In the genomic region with DNA sequence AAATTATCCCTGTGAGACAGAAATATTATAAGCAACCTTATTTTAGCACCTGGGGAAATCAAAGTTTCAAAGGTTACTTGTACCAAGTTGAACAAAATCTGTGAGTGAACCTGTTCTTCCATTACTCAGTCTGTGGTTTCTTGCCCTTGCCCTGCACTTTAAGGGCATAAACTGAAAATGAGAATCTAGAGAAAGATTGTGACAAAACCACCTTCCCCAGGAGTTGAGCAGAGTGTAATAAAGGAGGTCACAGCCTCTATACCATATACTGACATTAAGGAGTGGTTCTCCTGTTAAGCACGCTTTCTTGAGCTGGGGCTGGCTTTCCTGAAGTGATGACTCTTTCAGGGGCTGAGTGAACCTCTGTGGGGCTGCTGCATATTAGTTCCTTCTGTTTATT, we compare ENCODE assay signal across 22 cellular contexts.
DNase-seq lines count a peak whose midpoint lies in the region; ATAC-seq, FAIRE-seq and TF ChIP-seq lines count a peak whose summit lies in the region.
"Had no signal": no experiment of that assay in that cellular context is flagged by ENCODE, and none has a peak within 500 bp of the region (broad histone marks: within the 10 kb centered on the region; RNA-seq: fewer than 3 reads in every experiment).

No MANE protein-coding gene starts in this region.

- peak overlapping the region in 52 of 59 donors; percentile 1 to 89 (median 66) for H3K27ac ChIP-seq in dorsolateral prefrontal cortex
- H3K27ac ChIP-seq: pancreas, right lobe of liver, stomach had no signal

- no peak for TF ChIP-seq CTCF in dorsolateral prefrontal cortex (IDR thresholded peaks at IDR 0.05 in 54 of 56, conservative IDR thresholded peaks at IDR 0.05 in 2 of 56; ENCODE audit: low read depth in 1 of 56, partially characterized antibody in 56 of 56)

- H3K4me3 ChIP-seq in dorsolateral prefrontal cortex = no peak overlapping the region
- H3K4me3 ChIP-seq: pancreas, right lobe of liver, stomach had no signal

- FAIRE-seq in GM18507 (lab: Jason Lieb, UNC) = peak; percentile 18
- FAIRE-seq: colon, endothelial cell of umbilical vein, pancreas had no signal

- in situ Hi-C loops in G401 (cut with HindIII; ENCODE audit: low sequenced_read_pairs) = no loop called here

- intact Hi-C loops in dorsolateral prefrontal cortex (cut with DNase I) = no loop called here

- H3K27me3 ChIP-seq in dorsolateral prefrontal cortex = no peaks in the 10 kb centered on the region
- H3K27me3 ChIP-seq: pancreas, right lobe of liver, stomach had no signal

- DNase-seq in GM18507 (ENCODE audit: extremely low spot score, insufficient read length, low read depth) = no peak
- DNase-seq in dorsolateral prefrontal cortex = no peak
- no peak for DNase-seq in T1000 (lab: John Stamatoyannopoulos, UW)
- DNase-seq in G401 (ENCODE audit: low spot score) = no peak
- no peak for DNase-seq in NCI-H226
- DNase-seq: activated CD4-positive, CD25-positive, alpha-beta regulatory T cell treated with anti-CD3 and anti-CD28 coated beads, Interleukin-2, amount 50 U/mL, for 72 hours; activated CD8-positive, alpha-beta memory T cell treated with anti-CD3 and anti-CD28 coated beads, Interleukin-2, amount 50 U/mL, for 48 hours; activated naive CD4-positive, alpha-beta T cell treated with anti-CD3 and anti-CD28 coated beads, Interleukin-2, amount 10 ng/mL, durations not matched to agents 7 days and 5 days; foreskin fibroblast; H7; naive thymus-derived CD4-positive, alpha-beta T cell; NCI-H146; NCI-H345; NK-92 treated with Interleukin-12 subunit alpha and Interleukin-12 subunit beta, amount 100 ng/mL, for 24 hours; pancreas; right lobe of liver; stomach had no signal

- peak; percentile 76 for ATAC-seq in GM18907 (IDR thresholded peaks at IDR 0.05; ENCODE audit: unreplicated experiment)
- ATAC-seq in HG03066 (IDR thresholded peaks at IDR 0.05; ENCODE audit: low read depth, unreplicated experiment) = peak; percentile 54
- ATAC-seq: naive thymus-derived CD4-positive, alpha-beta T cell; pancreas; right lobe of liver; SK-N-SH treated with all-trans-retinoic acid at 6 μM for 48 hours had no signal
